12 cellular contexts compared by ENCODE assay signal in genomic region chr3:50662408-50662807, GRCh38.
"Had no signal": no experiment of that assay in that cellular context is flagged by ENCODE, and none has a peak within 500 bp of the region (broad histone marks: within the 10 kb centered on the region; RNA-seq: fewer than 3 reads in every experiment).

No MANE protein-coding gene starts in this region.

- H3K27ac Mint-ChIP-seq: brain, nephron had no signal

- DNase-seq: activated CD4-positive, alpha-beta T cell treated with anti-CD3 and anti-CD28 coated beads, Interleukin-2, amount 50 U/mL, for 4 hours; activated CD4-positive, CD25-positive, alpha-beta regulatory T cell treated with anti-CD3 and anti-CD28 coated beads, Interleukin-2, amount 50 U/mL, for 72 hours; activated T-cell treated with anti-CD3 and anti-CD28 coated beads, Interleukin-2, amount 50 U/mL, for 48 hours; anterior cingulate cortex; caudate nucleus; erythroblast; hypothalamus; midbrain; SK-N-SH; stimulated activated naive CD4-positive, alpha-beta T cell had no signal

- H3K36me3 Mint-ChIP-seq: brain had no signal

- H3K4me3 Mint-ChIP-seq: brain, nephron had no signal

- H3K4me1 Mint-ChIP-seq: nephron had no signal

- H3K9me3 Mint-ChIP-seq: brain, nephron had no signal
